ENCODE assay signal across 1 cellular context in the genomic region with DNA sequence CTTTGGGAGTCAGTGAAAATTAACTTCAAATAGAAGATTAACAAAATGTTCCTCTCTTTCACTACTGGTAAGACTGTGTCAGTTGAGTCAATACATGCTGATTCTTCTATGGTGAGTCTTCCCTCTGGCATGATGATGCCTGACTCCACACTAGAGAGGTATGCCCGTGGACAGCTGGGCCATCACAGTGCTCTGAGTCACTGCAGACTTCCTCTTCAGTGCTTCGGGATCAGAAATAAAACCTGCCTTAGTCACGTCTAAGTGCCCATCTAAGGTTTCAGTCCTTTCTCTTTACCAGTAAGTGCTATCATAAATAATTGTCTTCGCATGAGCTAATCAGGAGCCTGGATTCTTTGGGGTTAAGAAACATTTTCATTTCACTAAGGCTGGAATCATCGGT.
TF ChIP-seq lines count a peak whose summit lies in the region.

No MANE protein-coding gene starts in this region.

TF ChIP-seq in K562, 482 proteins besides CTCF, POLR2A, EP300 and RAD21 (continued from another document):
- TF ChIP-seq, protein P1, sequence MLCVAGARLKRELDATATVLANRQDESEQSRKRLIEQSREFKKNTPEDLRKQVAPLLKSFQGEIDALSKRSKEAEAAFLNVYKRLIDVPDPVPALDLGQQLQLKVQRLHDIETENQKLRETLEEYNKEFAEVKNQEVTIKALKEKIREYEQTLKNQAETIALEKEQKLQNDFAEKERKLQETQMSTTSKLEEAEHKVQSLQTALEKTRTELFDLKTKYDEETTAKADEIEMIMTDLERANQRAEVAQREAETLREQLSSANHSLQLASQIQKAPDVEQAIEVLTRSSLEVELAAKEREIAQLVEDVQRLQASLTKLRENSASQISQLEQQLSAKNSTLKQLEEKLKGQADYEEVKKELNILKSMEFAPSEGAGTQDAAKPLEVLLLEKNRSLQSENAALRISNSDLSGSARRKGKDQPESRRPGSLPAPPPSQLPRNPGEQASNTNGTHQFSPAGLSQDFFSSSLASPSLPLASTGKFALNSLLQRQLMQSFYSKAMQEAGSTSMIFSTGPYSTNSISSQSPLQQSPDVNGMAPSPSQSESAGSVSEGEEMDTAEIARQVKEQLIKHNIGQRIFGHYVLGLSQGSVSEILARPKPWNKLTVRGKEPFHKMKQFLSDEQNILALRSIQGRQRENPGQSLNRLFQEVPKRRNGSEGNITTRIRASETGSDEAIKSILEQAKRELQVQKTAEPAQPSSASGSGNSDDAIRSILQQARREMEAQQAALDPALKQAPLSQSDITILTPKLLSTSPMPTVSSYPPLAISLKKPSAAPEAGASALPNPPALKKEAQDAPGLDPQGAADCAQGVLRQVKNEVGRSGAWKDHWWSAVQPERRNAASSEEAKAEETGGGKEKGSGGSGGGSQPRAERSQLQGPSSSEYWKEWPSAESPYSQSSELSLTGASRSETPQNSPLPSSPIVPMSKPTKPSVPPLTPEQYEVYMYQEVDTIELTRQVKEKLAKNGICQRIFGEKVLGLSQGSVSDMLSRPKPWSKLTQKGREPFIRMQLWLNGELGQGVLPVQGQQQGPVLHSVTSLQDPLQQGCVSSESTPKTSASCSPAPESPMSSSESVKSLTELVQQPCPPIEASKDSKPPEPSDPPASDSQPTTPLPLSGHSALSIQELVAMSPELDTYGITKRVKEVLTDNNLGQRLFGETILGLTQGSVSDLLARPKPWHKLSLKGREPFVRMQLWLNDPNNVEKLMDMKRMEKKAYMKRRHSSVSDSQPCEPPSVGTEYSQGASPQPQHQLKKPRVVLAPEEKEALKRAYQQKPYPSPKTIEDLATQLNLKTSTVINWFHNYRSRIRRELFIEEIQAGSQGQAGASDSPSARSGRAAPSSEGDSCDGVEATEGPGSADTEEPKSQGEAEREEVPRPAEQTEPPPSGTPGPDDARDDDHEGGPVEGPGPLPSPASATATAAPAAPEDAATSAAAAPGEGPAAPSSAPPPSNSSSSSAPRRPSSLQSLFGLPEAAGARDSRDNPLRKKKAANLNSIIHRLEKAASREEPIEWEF (CRISPR knock-in tag; IDR thresholded peaks at IDR 0.05): no peak
- TF ChIP-seq, protein P2, sequence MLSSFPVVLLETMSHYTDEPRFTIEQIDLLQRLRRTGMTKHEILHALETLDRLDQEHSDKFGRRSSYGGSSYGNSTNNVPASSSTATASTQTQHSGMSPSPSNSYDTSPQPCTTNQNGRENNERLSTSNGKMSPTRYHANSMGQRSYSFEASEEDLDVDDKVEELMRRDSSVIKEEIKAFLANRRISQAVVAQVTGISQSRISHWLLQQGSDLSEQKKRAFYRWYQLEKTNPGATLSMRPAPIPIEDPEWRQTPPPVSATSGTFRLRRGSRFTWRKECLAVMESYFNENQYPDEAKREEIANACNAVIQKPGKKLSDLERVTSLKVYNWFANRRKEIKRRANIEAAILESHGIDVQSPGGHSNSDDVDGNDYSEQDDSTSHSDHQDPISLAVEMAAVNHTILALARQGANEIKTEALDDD (IDR thresholded peaks at IDR 0.05): no peak
- TF ChIP-seq ZNF75A (CRISPR knock-in tag; IDR thresholded peaks at IDR 0.05) (no peak), ZNF764 (CRISPR knock-in tag; IDR thresholded peaks at IDR 0.05; ENCODE audit: low read depth) (no peak), KDM5B (IDR thresholded peaks at IDR 0.05; ENCODE audit: insufficient replicate concordance, low read depth, low read length) (no peak), ZNF140 (CRISPR knock-in tag; IDR thresholded peaks at IDR 0.05) (no peak), SAP30 (IDR thresholded peaks at IDR 0.05; ENCODE audit: borderline replicate concordance, insufficient read depth, low read depth, low read length, poor library complexity, severe bottlenecking) (no peak), FOXM1 (IDR thresholded peaks at IDR 0.05; ENCODE audit: low read depth) (no peak), FOXM1 (CRISPR knock-in tag; IDR thresholded peaks at IDR 0.05; ENCODE audit: low read depth) (no peak)
